Comparison of ENCODE assay signal across 14 cellular contexts in genomic region chr7:37424995-37425394, GRCh38.
"Had no signal": no experiment of that assay in that cellular context is flagged by ENCODE, and none has a peak within 500 bp of the region (broad histone marks: within the 10 kb centered on the region; RNA-seq: fewer than 3 reads in every experiment).

No MANE protein-coding gene starts in this region.

- H3K27ac ChIP-seq: ovary, transverse colon, VCaP had no signal

- H3K4me3 Mint-ChIP-seq: activated naive CD4-positive, alpha-beta T cell treated with anti-CD3 and anti-CD28 coated beads, Interleukin-2, amount 50 U/mL, for 24 hours; immature natural killer cell; neural crest cell; T-cell had no signal

- H3K4me1 ChIP-seq: body of pancreas had no signal

- H3K9me3 ChIP-seq: body of pancreas, ovary, transverse colon had no signal

- H3K27ac Mint-ChIP-seq: activated naive CD4-positive, alpha-beta T cell treated with anti-CD3 and anti-CD28 coated beads, Interleukin-2, amount 50 U/mL, for 24 hours; immature natural killer cell; T-cell had no signal

- ATAC-seq: body of pancreas, T-cell had no signal

- H3K9me3 Mint-ChIP-seq: activated naive CD4-positive, alpha-beta T cell treated with anti-CD3 and anti-CD28 coated beads, Interleukin-2, amount 50 U/mL, for 24 hours; immature natural killer cell; neural crest cell; T-cell had no signal

- H3K27me3 Mint-ChIP-seq: activated naive CD4-positive, alpha-beta T cell treated with anti-CD3 and anti-CD28 coated beads, Interleukin-2, amount 50 U/mL, for 24 hours; T-cell had no signal

- H3K27me3 ChIP-seq: body of pancreas, ovary, transverse colon had no signal

- H3K36me3 ChIP-seq: ovary, transverse colon had no signal

- DNase-seq: activated CD4-positive, alpha-beta T cell treated with anti-CD3 and anti-CD28 coated beads for 48 hours; activated CD8-positive, alpha-beta memory T cell treated with anti-CD3 and anti-CD28 coated beads for 24 hours; immature natural killer cell; mammary epithelial cell; ovary; retina; stimulated activated CD4-positive, alpha-beta T cell treated with anti-CD3 and anti-CD28 coated beads, Interleukin-4, amount 100 ng/mL, for 4 hours; T-cell; T1000; transverse colon had no signal

- H3K4me1 Mint-ChIP-seq: neural crest cell had no signal

- H3K4me3 ChIP-seq: body of pancreas, ovary, transverse colon had no signal
